ENCODE assay signal across 15 cellular contexts in genomic region chr12:42481368-42481767, GRCh38.
DNase-seq lines count a peak whose midpoint lies in the region; ATAC-seq and TF ChIP-seq lines count a peak whose summit lies in the region.
"Had no signal": no experiment of that assay in that cellular context is flagged by ENCODE, and none has a peak within 500 bp of the region (broad histone marks: within the 10 kb centered on the region; RNA-seq: fewer than 3 reads in every experiment).

No MANE protein-coding gene starts in this region.

- H3K27ac Mint-ChIP-seq in endothelial cell (ENCODE audit: unreplicated experiment): peak overlapping the region; percentile 98
- H3K27ac Mint-ChIP-seq in naive B cell: peak overlapping the region in 3 of 6 donors; percentile 75 to 97 (median 88)
- H3K27ac Mint-ChIP-seq in activated T-helper 17 cell treated with anti-CD3 and anti-CD28 coated beads, Interleukin-2, amount 50 U/mL, for 72 hours: no peak overlapping the region
- H3K27ac Mint-ChIP-seq: activated CD8-positive, alpha-beta memory T cell treated with anti-CD3 and anti-CD28 coated beads, Interleukin-2, amount 10 ng/mL, durations not matched to agents 7 days and 5 days had no signal

- H3K27me3 Mint-ChIP-seq in endothelial cell (ENCODE audit: unreplicated experiment): peaks cover 13% of the 10 kb centered on the region
- H3K27me3 Mint-ChIP-seq in naive B cell: no peaks in the 10 kb centered on the region
- H3K27me3 Mint-ChIP-seq in activated T-helper 17 cell treated with anti-CD3 and anti-CD28 coated beads, Interleukin-2, amount 50 U/mL, for 72 hours: peaks cover 48% of the 10 kb centered on the region

- no peak overlapping the region for H3K4me3 ChIP-seq in right atrium auricular region
- H3K4me3 ChIP-seq in right cardiac atrium (ENCODE audit: low read length): no peak overlapping the region
- H3K4me3 ChIP-seq: body of pancreas had no signal

- H3K4me1 ChIP-seq in right atrium auricular region: peaks cover 0 to 20% of the 10 kb centered on the region in 2 donors
- peaks cover 3% of the 10 kb centered on the region for H3K4me1 ChIP-seq in right cardiac atrium (ENCODE audit: control insufficient read depth, insufficient read depth, low read length)

- H3K9me3 Mint-ChIP-seq in endothelial cell (ENCODE audit: unreplicated experiment) (no peaks in the 10 kb centered on the region), naive B cell (no peaks in the 10 kb centered on the region)
- H3K9me3 Mint-ChIP-seq in activated T-helper 17 cell treated with anti-CD3 and anti-CD28 coated beads, Interleukin-2, amount 50 U/mL, for 72 hours: no peaks in the 10 kb centered on the region

- ATAC-seq in right cardiac atrium: no peak
- ATAC-seq in naive B cell (ENCODE audit: low read depth in 2 of 2): no peak
- ATAC-seq in activated T-helper 17 cell treated with anti-CD3 and anti-CD28 coated beads, Interleukin-2, amount 50 U/mL, for 72 hours (replicated peaks): no peak
- ATAC-seq: activated CD8-positive, alpha-beta memory T cell treated with anti-CD3 and anti-CD28 coated beads, Interleukin-2, amount 10 ng/mL, durations not matched to agents 7 days and 5 days; body of pancreas had no signal

- 57% methylated on average over 1 of the region's 1 CpG for WGBS in right cardiac atrium

- H3K36me3 Mint-ChIP-seq in endothelial cell (ENCODE audit: low read depth, unreplicated experiment): no peaks in the 10 kb centered on the region
- no peaks in the 10 kb centered on the region for H3K36me3 Mint-ChIP-seq in naive B cell
- H3K36me3 Mint-ChIP-seq in activated T-helper 17 cell treated with anti-CD3 and anti-CD28 coated beads, Interleukin-2, amount 50 U/mL, for 72 hours (ENCODE audit: low read depth): peaks cover 5% of the 10 kb centered on the region
- H3K36me3 Mint-ChIP-seq: activated CD8-positive, alpha-beta memory T cell treated with anti-CD3 and anti-CD28 coated beads, Interleukin-2, amount 10 ng/mL, durations not matched to agents 7 days and 5 days had no signal

- H3K9me3 ChIP-seq in right atrium auricular region (no peaks in the 10 kb centered on the region), right cardiac atrium (ENCODE audit: control insufficient read depth, low read length) (no peaks in the 10 kb centered on the region)
- H3K9me3 ChIP-seq: body of pancreas, testis had no signal

- peak overlapping the region; percentile 46 to 86 for H3K27ac ChIP-seq in right atrium auricular region
- no peak overlapping the region for H3K27ac ChIP-seq in right cardiac atrium (ENCODE audit: low read length)

- H3K4me1 Mint-ChIP-seq in endothelial cell (ENCODE audit: unreplicated experiment) (peaks cover 50% of the 10 kb centered on the region), naive B cell (peaks cover 41 to 68% (median 60%) of the 10 kb centered on the region in 3 donors)
- H3K4me1 Mint-ChIP-seq in activated T-helper 17 cell treated with anti-CD3 and anti-CD28 coated beads, Interleukin-2, amount 50 U/mL, for 72 hours: peaks cover 6% of the 10 kb centered on the region

- peak overlapping the region; percentile 92 for H3K4me3 Mint-ChIP-seq in endothelial cell (ENCODE audit: unreplicated experiment)
- peak overlapping the region in 7 of 8 donors; percentile 88 to 98 (median 93) for H3K4me3 Mint-ChIP-seq in naive B cell
- no peak overlapping the region for H3K4me3 Mint-ChIP-seq in activated T-helper 17 cell treated with anti-CD3 and anti-CD28 coated beads, Interleukin-2, amount 50 U/mL, for 72 hours
- H3K4me3 Mint-ChIP-seq: activated CD8-positive, alpha-beta memory T cell treated with anti-CD3 and anti-CD28 coated beads, Interleukin-2, amount 10 ng/mL, durations not matched to agents 7 days and 5 days had no signal

- no peak for DNase-seq in right atrium auricular region (ENCODE audit: low spot score)
- no peak for DNase-seq in right cardiac atrium
- no peak for DNase-seq in endothelial cell (ENCODE audit: low spot score)
- no peak for DNase-seq in naive B cell
- no peak for DNase-seq in cortex of kidney (lab: John Stamatoyannopoulos, UW)
- DNase-seq in NCI-H526 (lab: John Stamatoyannopoulos, UW): no peak
- DNase-seq in anterior cingulate cortex (lab: John Stamatoyannopoulos, UW): no peak
- DNase-seq: activated CD8-positive, alpha-beta memory T cell treated with anti-CD3 and anti-CD28 coated beads, Interleukin-2, amount 10 ng/mL, durations not matched to agents 7 days and 5 days; activated gamma-delta T cell treated with Interleukin-2 at 50 U/mL for 16 hours; body of pancreas; COR-L47; NCI-H774; SW 1271 had no signal

- H3K27me3 ChIP-seq in right atrium auricular region (no peaks in the 10 kb centered on the region), right cardiac atrium (ENCODE audit: control insufficient read depth, insufficient read depth) (no peaks in the 10 kb centered on the region)
- H3K27me3 ChIP-seq: body of pancreas, testis had no signal

- H3K36me3 ChIP-seq in right atrium auricular region: no peaks in the 10 kb centered on the region

- intact Hi-C loops in right cardiac atrium (cut with DNase I): loop anchor here in 3 of 4 donors (5.0 kb wide), 3 partner anchors 86 to 851 kb away; no protein-coding TSS in a partner anchor

- TF ChIP-seq CTCF in right atrium auricular region (IDR thresholded peaks at IDR 0.05): no peak
- TF ChIP-seq CTCF in endothelial cell (IDR thresholded peaks at IDR 0.05; ENCODE audit: unreplicated experiment): no peak
